ENCODE assay signal across 15 cellular contexts in the genomic region with DNA sequence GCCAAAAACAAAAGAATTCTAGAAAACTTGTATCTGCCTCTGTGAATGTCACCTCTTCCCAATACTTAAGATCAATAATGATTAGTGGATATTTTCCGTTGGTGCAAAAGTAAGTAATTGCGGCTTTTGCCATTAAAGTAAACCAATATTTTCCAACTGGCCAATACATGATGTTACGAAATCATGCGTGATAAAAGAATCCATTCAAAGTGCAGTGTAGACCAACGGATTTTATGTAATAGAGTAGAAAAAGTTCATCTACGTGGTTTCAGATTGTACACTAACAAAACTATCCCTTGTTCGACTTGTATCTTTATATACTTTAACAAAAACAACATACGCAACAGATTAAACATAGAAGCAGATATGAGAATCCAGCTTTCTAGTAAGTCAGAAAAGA. TPM values are rescaled to one million over a fixed set of nuclear protein-coding genes. Genes with fewer than 3 reads are reported as not detected.
A peak's percentile ranks its signal among the peaks of the same experiment; 100 is the strongest.
DNase-seq lines count a peak whose midpoint lies in the region; ATAC-seq and TF ChIP-seq lines count a peak whose summit lies in the region.
"Had no signal": no experiment of that assay in that cellular context is flagged by ENCODE, and none has a peak within 500 bp of the region (broad histone marks: within the 10 kb centered on the region; RNA-seq: fewer than 3 reads in every experiment).

No MANE protein-coding gene starts in this region.

- H3K27me3 ChIP-seq in OCI-LY1 (ENCODE audit: insufficient read depth, low read length) (no peaks in the 10 kb centered on the region), esophagus muscularis mucosa (no peaks in the 10 kb centered on the region), spleen (replicated peaks in 1 of 7) (no peaks in the 10 kb centered on the region)
- H3K27me3 ChIP-seq: gastrocnemius medialis had no signal

- H3K4me1 Mint-ChIP-seq in activated T-cell treated with anti-CD3 and anti-CD28 coated beads, Interleukin-2, amount 50 U/mL, for 4 hours (ENCODE audit: low read depth) = peaks cover 13% of the 10 kb centered on the region

- H3K4me3 ChIP-seq in OCI-LY1 (ENCODE audit: low read depth, low read length, poor library complexity, severe bottlenecking) (no peak overlapping the region), esophagus muscularis mucosa (peak overlapping the region in 3 of 4 donors; percentile 87 to 96 (median 92)), spleen (peak overlapping the region in 2 of 8 donors; percentile 70 to 93)

- H3K4me2 ChIP-seq in OCI-LY1 (ENCODE audit: low read length) = no peak overlapping the region

- H3K36me3 ChIP-seq in OCI-LY1 (ENCODE audit: insufficient read depth, low read length) (peaks cover 35% of the 10 kb centered on the region), esophagus muscularis mucosa (peaks cover 11 to 30% (median 28%) of the 10 kb centered on the region in 4 donors), spleen (peaks cover 0 to 36% (median 31%) of the 10 kb centered on the region in 6 donors)

- no peaks in the 10 kb centered on the region for H3K9me2 ChIP-seq in OCI-LY1 (ENCODE audit: low read depth, low read length)

- peaks cover 50% of the 10 kb centered on the region for H3K9me3 Mint-ChIP-seq in activated T-cell treated with anti-CD3 and anti-CD28 coated beads, Interleukin-2, amount 50 U/mL, for 4 hours

- H3K36me3 Mint-ChIP-seq in activated T-cell treated with anti-CD3 and anti-CD28 coated beads, Interleukin-2, amount 50 U/mL, for 4 hours (ENCODE audit: insufficient read depth) = peaks cover 36% of the 10 kb centered on the region

- TF ChIP-seq CTCF in OCI-LY1 (IDR thresholded peaks at IDR 0.05; ENCODE audit: low read length) (no peak), esophagus muscularis mucosa (IDR thresholded peaks at IDR 0.05) (no peak), spleen (IDR thresholded peaks at IDR 0.05 in 8 of 11, conservative IDR thresholded peaks at IDR 0.05 in 3 of 11) (no peak)

- DNase-seq in activated T-cell treated with anti-CD3 and anti-CD28 coated beads, Interleukin-2, amount 50 U/mL, for 4 hours = no peak
- no peak for DNase-seq in activated T-cell treated with anti-CD3 and anti-CD28 coated beads, Interleukin-2, amount 50 U/mL, for 1 hour
- no peak for DNase-seq in esophagus muscularis mucosa (ENCODE audit: extremely low spot score)
- no peak for DNase-seq in spleen
- DNase-seq in DMS53 (lab: John Stamatoyannopoulos, UW) = no peak
- no peak for DNase-seq in inferior parietal cortex (ENCODE audit: extremely low spot score)

- no peaks in the 10 kb centered on the region for H4K20me1 ChIP-seq in OCI-LY1 (ENCODE audit: insufficient read depth, low read length)

- peak overlapping the region; percentile 6; the same call in 1 of the 2 replicates for H2AFZ ChIP-seq in OCI-LY1 (ENCODE audit: low read length)

- H3K9ac ChIP-seq in OCI-LY1 (ENCODE audit: low read length) = no peak overlapping the region

- no peaks in the 10 kb centered on the region for H3K79me2 ChIP-seq in OCI-LY1 (ENCODE audit: insufficient read depth, low read length)

- no peak for TF ChIP-seq POLR2A in esophagus muscularis mucosa (IDR thresholded peaks at IDR 0.05; ENCODE audit: low read depth)
- no peak for TF ChIP-seq POLR2A in spleen (IDR thresholded peaks at IDR 0.05)

- no peaks in the 10 kb centered on the region for H3K27me3 Mint-ChIP-seq in activated T-cell treated with anti-CD3 and anti-CD28 coated beads, Interleukin-2, amount 50 U/mL, for 4 hours (ENCODE audit: low read depth)

- peaks cover 8% of the 10 kb centered on the region for H3K4me1 ChIP-seq in OCI-LY1 (ENCODE audit: insufficient read depth, low read length, severe bottlenecking)
- H3K4me1 ChIP-seq in esophagus muscularis mucosa = peaks cover 11 to 14% (median 14%) of the 10 kb centered on the region in 4 donors
- peaks cover 8 to 15% (median 13%) of the 10 kb centered on the region in 6 donors for H3K4me1 ChIP-seq in spleen

- TF ChIP-seq EP300 in esophagus muscularis mucosa (IDR thresholded peaks at IDR 0.05) = no peak

- no peak for ATAC-seq in activated T-cell treated with anti-CD3 and anti-CD28 coated beads, Interleukin-2, amount 50 U/mL, for 4 hours
- no peak for ATAC-seq in GM21576 (IDR thresholded peaks at IDR 0.05; ENCODE audit: unreplicated experiment)

- H3F3A ChIP-seq in OCI-LY1 (ENCODE audit: insufficient read depth, low read length) = no peaks in the 10 kb centered on the region

- H3K27ac ChIP-seq in OCI-LY1 (ENCODE audit: low read depth, low read length, poor library complexity, severe bottlenecking) = no peak overlapping the region
- H3K27ac ChIP-seq in esophagus muscularis mucosa (replicated peaks in 1 of 4) = peak overlapping the region in 1 of 4 donors; percentile 83
- peak overlapping the region in 6 of 8 donors; percentile 77 to 90 (median 82) for H3K27ac ChIP-seq in spleen

- H3K9me3 ChIP-seq in OCI-LY1 (ENCODE audit: low read length) (peaks cover 25% of the 10 kb centered on the region), esophagus muscularis mucosa (peaks cover 0 to 53% (median 18%) of the 10 kb centered on the region in 4 donors), spleen (peaks cover 6 to 93% (median 88%) of the 10 kb centered on the region in 8 donors)

- H3K4me3 Mint-ChIP-seq in activated T-cell treated with anti-CD3 and anti-CD28 coated beads, Interleukin-2, amount 50 U/mL, for 4 hours = peak overlapping the region; percentile 7

- 94% methylated on average over 8 of the region's 8 CpGs for WGBS in esophagus muscularis mucosa
- 95 to 98% (median 97%) methylated on average over 8 of the region's 8 CpGs for WGBS in spleen, 5 donors

- intact Hi-C loops in esophagus muscularis mucosa (cut with DNase I) (no loop called here), spleen (cut with DNase I; ENCODE audit: low total_unique reads) (no loop called here)

RNA-seq across cellular contexts. Expression of gene ZNF268, which starts 0.6 kb away (rescaled TPM):
- total RNA-seq in activated T-cell treated with anti-CD3 and anti-CD28 coated beads, Interleukin-2, amount 50 U/mL, for 4 hours = 10 to 100 TPM; 17.7 to 19.8 (median 18.0) TPM
- total RNA-seq in esophagus muscularis mucosa = 10 to 100 TPM; 14.1 to 37.2 (median 26.8) TPM
- 10 to 100 TPM; 20.0 to 27.0 (median 22.5) TPM for total RNA-seq in spleen
- 1 to 10 TPM; 3.0 to 5.1 (median 3.5) TPM for polyA plus RNA-seq in spleen

RNA-seq across cellular contexts. Expression of gene ZNF10, which starts 50.2 kb away (rescaled TPM):
- total RNA-seq in activated T-cell treated with anti-CD3 and anti-CD28 coated beads, Interleukin-2, amount 50 U/mL, for 4 hours = 1 to 10 TPM; 2.4 to 3.5 (median 2.6) TPM
- total RNA-seq in esophagus muscularis mucosa (10 to 100 TPM in 2 of 4 donors, 1 to 10 TPM in 2; 3.4 to 15.4 (median 9.7) TPM), spleen (10 to 100 TPM in 3 of 7 donors, 1 to 10 TPM in 4; 7.7 to 22.1 (median 9.3) TPM)
- 1 to 10 TPM; 3.3 to 4.9 (median 4.3) TPM for polyA plus RNA-seq in spleen

RNA-seq across cellular contexts. Expression of gene ZNF891, which starts 50.6 kb away (rescaled TPM):
- 1 to 10 TPM; 1.4 to 1.6 (median 1.6) TPM for total RNA-seq in activated T-cell treated with anti-CD3 and anti-CD28 coated beads, Interleukin-2, amount 50 U/mL, for 4 hours
- total RNA-seq in esophagus muscularis mucosa (1 to 10 TPM; 1.8 to 4.6 (median 2.6) TPM), spleen (1 to 10 TPM; 2.3 to 5.8 (median 3.2) TPM)
- under 1 TPM; 0.37 to 0.96 (median 0.39) TPM for polyA plus RNA-seq in spleen

RNA-seq across cellular contexts. Expression of gene ANHX, which starts 55.0 kb away (rescaled TPM):
- total RNA-seq in activated T-cell treated with anti-CD3 and anti-CD28 coated beads, Interleukin-2, amount 50 U/mL, for 4 hours = not detected
- total RNA-seq in esophagus muscularis mucosa (not detected), spleen (not detected)
- not detected for polyA plus RNA-seq in spleen
- total RNA-seq: aorta, Daoy, gastrocnemius medialis, H9, omental fat pad, Right ventricle myocardium inferior, urinary bladder had no signal
- polyA plus RNA-seq: aorta, urinary bladder had no signal
